28 cellular contexts compared by ENCODE assay signal in genomic region chr4:81447551-81448266, GRCh38. TPM values are rescaled to one million over a fixed set of nuclear protein-coding genes. Genes with fewer than 3 reads are reported as not detected.
DNase-seq lines count a peak whose midpoint lies in the region; ATAC-seq and TF ChIP-seq lines count a peak whose summit lies in the region.
"Had no signal": no experiment of that assay in that cellular context is flagged by ENCODE, and none has a peak within 500 bp of the region (broad histone marks: within the 10 kb centered on the region; RNA-seq: fewer than 3 reads in every experiment).

No MANE protein-coding gene starts in this region.

- no peaks in the 10 kb centered on the region for H3K9me3 Mint-ChIP-seq in stimulated activated naive CD8-positive, alpha-beta T cell treated with anti-CD3 and anti-CD28 coated beads, Interleukin-15, amount 100 ng/mL, for 72 hours
- H3K9me3 Mint-ChIP-seq in WTC11: 0 out of 2 replicates have a peak, but pooled peaks cover 8% of the 10 kb centered on the region
- no peaks in the 10 kb centered on the region for H3K9me3 Mint-ChIP-seq in CD8-positive, alpha-beta T cell
- H3K9me3 Mint-ChIP-seq: central memory CD8-positive, alpha-beta T cell; endodermal cell; stimulated activated naive CD8-positive, alpha-beta T cell treated with anti-CD3 and anti-CD28 coated beads, Interleukin-15, Interleukin-2, amounts not matched to agents 100 ng/mL and 50 ng/mL, for 24 hours had no signal

- no peak overlapping the region for H3K27ac ChIP-seq in CD8-positive, alpha-beta T cell (ENCODE audit: low read depth, low read length)
- H3K27ac ChIP-seq: foreskin keratinocyte, lower lobe of right lung, ovary, SK-N-MC had no signal

- H3K27me3 Mint-ChIP-seq in stimulated activated naive CD8-positive, alpha-beta T cell treated with anti-CD3 and anti-CD28 coated beads, Interleukin-15, amount 100 ng/mL, for 72 hours: no peaks in the 10 kb centered on the region
- no peaks in the 10 kb centered on the region for H3K27me3 Mint-ChIP-seq in WTC11 (ENCODE audit: low read depth)
- H3K27me3 Mint-ChIP-seq in CD8-positive, alpha-beta T cell (ENCODE audit: low read depth): no peaks in the 10 kb centered on the region
- H3K27me3 Mint-ChIP-seq: central memory CD8-positive, alpha-beta T cell; stimulated activated naive CD8-positive, alpha-beta T cell treated with anti-CD3 and anti-CD28 coated beads, Interleukin-15, Interleukin-2, amounts not matched to agents 100 ng/mL and 50 ng/mL, for 24 hours had no signal

- H3K4me3 ChIP-seq in CD8-positive, alpha-beta T cell (ENCODE audit: low read depth, low read length): no peak overlapping the region
- H3K4me3 ChIP-seq in BE2C (ENCODE audit: low read depth, low read length): no peak overlapping the region
- H3K4me3 ChIP-seq: HAP-1, lower lobe of right lung, ovary, SK-N-MC, skin epidermis had no signal

- H3K36me3 Mint-ChIP-seq in WTC11: peaks cover 21% of the 10 kb centered on the region
- H3K36me3 Mint-ChIP-seq in CD8-positive, alpha-beta T cell: peaks cover 87% of the 10 kb centered on the region

- peak; percentile 69 for ATAC-seq in stimulated activated naive CD8-positive, alpha-beta T cell treated with anti-CD3 and anti-CD28 coated beads, Interleukin-15, Interleukin-2, amounts not matched to agents 100 U/mL and 50 U/mL, for 24 hours
- ATAC-seq in stimulated activated naive CD8-positive, alpha-beta T cell treated with anti-CD3 and anti-CD28 coated beads, Interleukin-15, amount 100 ng/mL, for 72 hours: no peak
- ATAC-seq in WTC11: no peak
- peak; percentile 66 for ATAC-seq in left lobe of liver
- ATAC-seq in CD8-positive, alpha-beta T cell: no peak
- no peak for ATAC-seq in sciatic nerve
- ATAC-seq: esophagus mucosa, foreskin keratinocyte had no signal

- no peak for TF ChIP-seq CTCF in WTC11 (IDR thresholded peaks at IDR 0.05)
- no peak for TF ChIP-seq CTCF in CD8-positive, alpha-beta T cell (IDR thresholded peaks at IDR 0.05)
- no peak for TF ChIP-seq CTCF in BE2C (IDR thresholded peaks at IDR 0.05; ENCODE audit: low read depth, low read length)

- H3K4me1 Mint-ChIP-seq in stimulated activated naive CD8-positive, alpha-beta T cell treated with anti-CD3 and anti-CD28 coated beads, Interleukin-15, amount 100 ng/mL, for 72 hours: no peaks in the 10 kb centered on the region
- H3K4me1 Mint-ChIP-seq in WTC11: peaks cover 36% of the 10 kb centered on the region
- no peaks in the 10 kb centered on the region for H3K4me1 Mint-ChIP-seq in CD8-positive, alpha-beta T cell (ENCODE audit: low read depth)
- H3K4me1 Mint-ChIP-seq: central memory CD8-positive, alpha-beta T cell; endodermal cell had no signal

- no peaks in the 10 kb centered on the region for H3K9me3 ChIP-seq in CD8-positive, alpha-beta T cell (ENCODE audit: low read length)
- no peaks in the 10 kb centered on the region for H3K9me3 ChIP-seq in BE2C
- H3K9me3 ChIP-seq: HAP-1, lower lobe of right lung, ovary had no signal

- no peaks in the 10 kb centered on the region for H3K27me3 ChIP-seq in CD8-positive, alpha-beta T cell (ENCODE audit: insufficient read depth, low read length)
- no peaks in the 10 kb centered on the region for H3K27me3 ChIP-seq in BE2C
- H3K27me3 ChIP-seq: foreskin keratinocyte, ovary had no signal

- H3K4me3 Mint-ChIP-seq in stimulated activated naive CD8-positive, alpha-beta T cell treated with anti-CD3 and anti-CD28 coated beads, Interleukin-15, amount 100 ng/mL, for 72 hours: no peak overlapping the region
- H3K4me3 Mint-ChIP-seq in WTC11: no peak overlapping the region
- H3K4me3 Mint-ChIP-seq in CD8-positive, alpha-beta T cell: no peak overlapping the region
- H3K4me3 Mint-ChIP-seq: central memory CD8-positive, alpha-beta T cell; endodermal cell; stimulated activated naive CD8-positive, alpha-beta T cell treated with anti-CD3 and anti-CD28 coated beads, Interleukin-15, Interleukin-2, amounts not matched to agents 100 ng/mL and 50 ng/mL, for 24 hours had no signal

- DNase-seq in stimulated activated naive CD8-positive, alpha-beta T cell treated with anti-CD3 and anti-CD28 coated beads, Interleukin-15, Interleukin-2, amounts not matched to agents 100 U/mL and 50 U/mL, for 24 hours: no peak
- DNase-seq in stimulated activated naive CD8-positive, alpha-beta T cell treated with anti-CD3 and anti-CD28 coated beads, Interleukin-15, amount 100 ng/mL, for 72 hours: no peak
- DNase-seq in WTC11 (ENCODE audit: low spot score) (no peak), left lobe of liver (ENCODE audit: low spot score) (no peak), BE2C (no peak), sciatic nerve (ENCODE audit: low spot score) (no peak)
- no peak for DNase-seq in CD8-positive, alpha-beta T cell
- DNase-seq: activated CD4-positive, alpha-beta T cell treated with anti-CD3 and anti-CD28 coated beads, Interleukin-2, amount 50 U/mL, for 48 hours; activated CD4-positive, CD25-positive, alpha-beta regulatory T cell treated with anti-CD3 and anti-CD28 coated beads, Interleukin-2, amount 50 U/mL, for 72 hours; activated gamma-delta T cell treated with Interleukin-2 at 50 U/mL for 16 hours; activated T-cell treated with anti-CD3 and anti-CD28 coated beads, Interleukin-2, amount 50 U/mL, for 48 hours; DMS153; endodermal cell; foreskin keratinocyte; kidney glomerular epithelial cell; lower lobe of right lung; NCI-H1092; NCI-H1694; NCI-H82; ovary; T-helper 1 cell had no signal

- H3K27ac Mint-ChIP-seq in stimulated activated naive CD8-positive, alpha-beta T cell treated with anti-CD3 and anti-CD28 coated beads, Interleukin-15, amount 100 ng/mL, for 72 hours: peak overlapping the region in 1 of 2 donors; percentile 34
- H3K27ac Mint-ChIP-seq in WTC11: peak overlapping the region; percentile 28; the same call in 1 of the 2 replicates
- no peak overlapping the region for H3K27ac Mint-ChIP-seq in CD8-positive, alpha-beta T cell
- H3K27ac Mint-ChIP-seq: endodermal cell; stimulated activated naive CD8-positive, alpha-beta T cell treated with anti-CD3 and anti-CD28 coated beads, Interleukin-15, Interleukin-2, amounts not matched to agents 100 ng/mL and 50 ng/mL, for 24 hours had no signal

- no peaks in the 10 kb centered on the region for H3K4me1 ChIP-seq in CD8-positive, alpha-beta T cell (ENCODE audit: insufficient read depth, low read length)
- no peaks in the 10 kb centered on the region for H3K4me1 ChIP-seq in BE2C
- H3K4me1 ChIP-seq: HAP-1, lower lobe of right lung had no signal

- intact Hi-C loops in CD8-positive, alpha-beta T cell (cut with DNase I, micrococcal nuclease): no loop called here
- intact Hi-C loops in sciatic nerve (cut with DNase I): no loop called here

- CTCF ChIA-PET in WTC11 (lab: Charles Lee): interaction anchor here (1.2 to 1.8 kb wide), 3 partner anchors 18 to 837 kb away, joined by 3 to 5 read pairs (median 4); no protein-coding TSS in a partner anchor
- CTCF ChIA-PET in CD8-positive, alpha-beta T cell (lab: Charles Lee): interaction anchor here (1.1 kb wide), 1 partner anchor 14 kb away, joined by 3 read pairs; no protein-coding TSS in a partner anchor

- H3K36me3 ChIP-seq in CD8-positive, alpha-beta T cell (ENCODE audit: insufficient read depth, low read length): peaks cover 33% of the 10 kb centered on the region
- no peaks in the 10 kb centered on the region for H3K36me3 ChIP-seq in BE2C
- H3K36me3 ChIP-seq: HAP-1, ovary had no signal

- POLR2A ChIA-PET in WTC11 (lab: Charles Lee): no interaction called here
- POLR2A ChIA-PET in CD8-positive, alpha-beta T cell (lab: Charles Lee): no interaction called here

TF ChIP-seq in WTC11, 78 proteins besides CTCF, POLR2A, EP300 and RAD21:
- no peak for TF ChIP-seq GRHL2 (CRISPR knock-in tag; IDR thresholded peaks at IDR 0.05; ENCODE audit: insufficient replicate concordance, severe bottlenecking)
- no peak for TF ChIP-seq ZNF263 (CRISPR knock-in tag; IDR thresholded peaks at IDR 0.05; ENCODE audit: low read depth)
- TF ChIP-seq, protein P1, sequence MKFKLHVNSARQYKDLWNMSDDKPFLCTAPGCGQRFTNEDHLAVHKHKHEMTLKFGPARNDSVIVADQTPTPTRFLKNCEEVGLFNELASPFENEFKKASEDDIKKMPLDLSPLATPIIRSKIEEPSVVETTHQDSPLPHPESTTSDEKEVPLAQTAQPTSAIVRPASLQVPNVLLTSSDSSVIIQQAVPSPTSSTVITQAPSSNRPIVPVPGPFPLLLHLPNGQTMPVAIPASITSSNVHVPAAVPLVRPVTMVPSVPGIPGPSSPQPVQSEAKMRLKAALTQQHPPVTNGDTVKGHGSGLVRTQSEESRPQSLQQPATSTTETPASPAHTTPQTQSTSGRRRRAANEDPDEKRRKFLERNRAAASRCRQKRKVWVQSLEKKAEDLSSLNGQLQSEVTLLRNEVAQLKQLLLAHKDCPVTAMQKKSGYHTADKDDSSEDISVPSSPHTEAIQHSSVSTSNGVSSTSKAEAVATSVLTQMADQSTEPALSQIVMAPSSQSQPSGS (CRISPR knock-in tag; IDR thresholded peaks at IDR 0.05; ENCODE audit: borderline replicate concordance, low read depth): no peak

RNA-seq across cellular contexts. Expression of gene RASGEF1B, which starts 24.0 kb away (rescaled TPM):
- total RNA-seq in WTC11 (2021): 3.8 to 6.9 TPM (median 4.0 TPM) in 3 replicates
- total RNA-seq in left lobe of liver: 23.6 TPM
- 100 to 1,000 TPM; 103 to 110 TPM for total RNA-seq in CD8-positive, alpha-beta T cell
- not detected for polyA plus RNA-seq in BE2C (2012; ENCODE audit: insufficient read depth, insufficient read length, low read depth)
- total RNA-seq in sciatic nerve: 27.0 TPM
- polyA plus RNA-seq: BJ had no signal

Comparison
In these comparisons a context has a peak if more than half of its experiments do, and no peak if none do; other contexts are left out.
1. ATAC-seq: peak in stimulated activated naive CD8-positive, alpha-beta T cell treated with anti-CD3 and anti-CD28 coated beads, Interleukin-15, Interleukin-2, amounts not matched to agents 100 U/mL and 50 U/mL, for 24 hours (single experiment) and left lobe of liver (single experiment); none in stimulated activated naive CD8-positive, alpha-beta T cell treated with anti-CD3 and anti-CD28 coated beads, Interleukin-15, amount 100 ng/mL, for 72 hours (single experiment), WTC11 (single experiment), CD8-positive, alpha-beta T cell (single experiment) and sciatic nerve (single experiment).